In genomic region chr4:114598191-114599121, GRCh38 we compare ENCODE assay signal across 8 cellular contexts. TPM values are rescaled to one million over a fixed set of nuclear protein-coding genes. Genes with fewer than 3 reads are reported as not detected.
DNase-seq lines count a peak whose midpoint lies in the region; ATAC-seq, FAIRE-seq and TF ChIP-seq lines count a peak whose summit lies in the region.

A gene with protein sequence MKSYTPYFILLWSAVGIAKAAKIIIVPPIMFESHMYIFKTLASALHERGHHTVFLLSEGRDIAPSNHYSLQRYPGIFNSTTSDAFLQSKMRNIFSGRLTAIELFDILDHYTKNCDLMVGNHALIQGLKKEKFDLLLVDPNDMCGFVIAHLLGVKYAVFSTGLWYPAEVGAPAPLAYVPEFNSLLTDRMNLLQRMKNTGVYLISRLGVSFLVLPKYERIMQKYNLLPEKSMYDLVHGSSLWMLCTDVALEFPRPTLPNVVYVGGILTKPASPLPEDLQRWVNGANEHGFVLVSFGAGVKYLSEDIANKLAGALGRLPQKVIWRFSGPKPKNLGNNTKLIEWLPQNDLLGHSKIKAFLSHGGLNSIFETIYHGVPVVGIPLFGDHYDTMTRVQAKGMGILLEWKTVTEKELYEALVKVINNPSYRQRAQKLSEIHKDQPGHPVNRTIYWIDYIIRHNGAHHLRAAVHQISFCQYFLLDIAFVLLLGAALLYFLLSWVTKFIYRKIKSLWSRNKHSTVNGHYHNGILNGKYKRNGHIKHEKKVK (plus strand): TSS chr4:114598807. CDS start chr4:114622881, 24,074 bp downstream.

- DNase-seq in Caco-2 (peak; percentile 70 to 75), SHP77 treated with DMSO at 0.1 percent for 48 hours (lab: John Stamatoyannopoulos, UW) (peak; percentile 26), mammary epithelial cell (peak; percentile 32), keratinocyte (ENCODE audit: low read depth, low spot score) (no peak), spleen (peak; percentile 93)

- H3K27ac ChIP-seq in HUES6 (ENCODE audit: low read depth, low read length) (no peak within 1 kb of the TSS), mammary epithelial cell (ENCODE audit: insufficient read depth, low read depth, low read length) (no peak within 1 kb of the TSS), keratinocyte (ENCODE audit: control insufficient read depth, insufficient read depth, low read length) (no peak within 1 kb of the TSS), spleen (peak within 1 kb of the TSS; percentile 29 to 85 (median 72))

- no peak for FAIRE-seq in keratinocyte (lab: Jason Lieb, UNC)

- H2AFZ ChIP-seq in mammary epithelial cell (ENCODE audit: low read depth, low read length) (peak within 1 kb of the TSS; percentile 92), keratinocyte (ENCODE audit: control insufficient read depth, low read length) (peak within 1 kb of the TSS; percentile 82)

- peaks cover 4% of the 10 kb centered on the region for H3K27me3 Mint-ChIP-seq in Caco-2 (ENCODE audit: insufficient read depth, unreplicated experiment)

- H3K9me1 ChIP-seq in keratinocyte (ENCODE audit: control insufficient read depth, extremely low read depth, insufficient read depth, low read length): no peaks in the 10 kb centered on the region

- POLR2A ChIA-PET in Caco-2 (lab: Charles Lee): interaction anchor here (0.6 to 1.0 kb wide), 3 partner anchors 36 to 50 kb away, joined by 3 read pairs; no protein-coding TSS in a partner anchor

- in situ Hi-C loops in mammary epithelial cell (cut with MboI; ENCODE audit: low sequenced_read_pairs in 2 of 2): no loop called here

- peak in 1 of 3 donors; percentile 29 for TF ChIP-seq POLR2A in spleen (IDR thresholded peaks at IDR 0.05)

- H3K4me3 Mint-ChIP-seq in Caco-2 (ENCODE audit: unreplicated experiment): peak within 1 kb of the TSS; percentile 96

- 6% methylated on average over 11 of the region's 84 CpGs for WGBS in mammary epithelial cell (ENCODE audit: low coverage, missing lambda C conversion rate)
- 1 to 3% (median 1%) methylated on average over 44 to 83 of the region's 84 CpGs for WGBS in spleen, 5 donors

- H4K20me1 ChIP-seq in mammary epithelial cell (ENCODE audit: insufficient read depth, low read length) (no peaks in the 10 kb centered on the region), keratinocyte (ENCODE audit: control insufficient read depth, extremely low read depth, insufficient read depth, low read length) (no peaks in the 10 kb centered on the region)

- no peaks in the 10 kb centered on the region for H3K36me3 Mint-ChIP-seq in Caco-2 (ENCODE audit: insufficient read depth, unreplicated experiment)

- H3K4me1 ChIP-seq in Caco-2: 0 out of 2 replicates have a peak, but pooled peaks cover 3% of the 10 kb centered on the region
- H3K4me1 ChIP-seq in HUES6 (ENCODE audit: control insufficient read depth, insufficient read depth, low read length): peaks cover 3% of the 10 kb centered on the region; the same call in 1 of the 2 replicates
- peaks cover 13% of the 10 kb centered on the region for H3K4me1 ChIP-seq in mammary epithelial cell (ENCODE audit: insufficient read depth, low read length)
- peaks cover 7% of the 10 kb centered on the region for H3K4me1 ChIP-seq in keratinocyte (ENCODE audit: control insufficient read depth, extremely low read depth, insufficient read depth, low read length)
- H3K4me1 ChIP-seq in spleen: peaks cover 0 to 53% (median 32%) of the 10 kb centered on the region in 6 donors

- peak within 1 kb of the TSS; percentile 52 for H3K27ac Mint-ChIP-seq in Caco-2 (ENCODE audit: unreplicated experiment)

- CTCF ChIA-PET in Caco-2 (lab: Charles Lee): interaction anchor here (0.5 kb wide), 1 partner anchor 35 kb away, joined by 3 read pairs; no protein-coding TSS in a partner anchor
- CTCF ChIA-PET in mammary epithelial cell (lab: Charles Lee; ENCODE audit: low non-redundant PET): no interaction called here

- H3K27me3 ChIP-seq in Caco-2 (replicated peaks; ENCODE audit: control insufficient read depth, insufficient read depth, low read length) (no peaks in the 10 kb centered on the region), HUES6 (ENCODE audit: control insufficient read depth, insufficient read depth, low read length) (peaks cover 20% of the 10 kb centered on the region; the same call in 1 of the 2 replicates), mammary epithelial cell (ENCODE audit: insufficient read depth, low read length) (no peaks in the 10 kb centered on the region), keratinocyte (ENCODE audit: control insufficient read depth, extremely low read depth, insufficient read depth, low read length) (peaks cover 30% of the 10 kb centered on the region), spleen (replicated peaks in 1 of 7) (peaks cover 0 to 47% (median 29%) of the 10 kb centered on the region in 7 donors)

- BruUV-seq in Caco-2 (replicated peaks; lab: Mats Ljungman, UMichigan) (no TSS peak), mammary epithelial cell (replicated peaks; lab: Mats Ljungman, UMichigan) (no TSS peak)

- intact Hi-C loops in Caco-2 (cut with micrococcal nuclease; ENCODE audit: unreplicated experiment): loop anchor here (1.0 to 2.0 kb wide), 4 partner anchors 16 to 56 kb away; no protein-coding TSS in a partner anchor
- intact Hi-C loops in mammary epithelial cell (cut with micrococcal nuclease): no loop called here
- intact Hi-C loops in spleen (cut with DNase I; ENCODE audit: low total_unique reads): no loop called here

- H3K4me3 ChIP-seq in Caco-2 (ENCODE audit: low read depth, low read length) (peak within 1 kb of the TSS; percentile 77), HUES6 (ENCODE audit: low read depth, low read length) (peak within 1 kb of the TSS; percentile 97), mammary epithelial cell (replicated peaks in 1 of 3; ENCODE audit: insufficient read depth in 1 of 3, low read depth in 2 of 3, low read length in 3 of 3) (peak within 1 kb of the TSS; percentile 52 to 56 (median 56)), keratinocyte (ENCODE audit: control insufficient read depth in 2 of 3, extremely low read depth in 1 of 3, insufficient read depth in 2 of 3, low read depth in 1 of 3, low read length in 3 of 3) (peak within 1 kb of the TSS; percentile 24 to 67 (median 63)), spleen (peak within 1 kb of the TSS; percentile 37 to 77 (median 52))

- TF ChIP-seq CTCF in Caco-2 (IDR thresholded peaks at IDR 0.05; ENCODE audit: insufficient read depth in 1 of 2, low read depth in 1 of 2, low read length in 1 of 2, severe bottlenecking in 1 of 2, unreplicated experiment in 1 of 2) (no peak), mammary epithelial cell (conservative IDR thresholded peaks at IDR 0.05 in 1 of 2, IDR thresholded peaks at IDR 0.05 in 1 of 2; ENCODE audit: extremely low read depth in 1 of 2, insufficient read depth in 1 of 2, low read depth in 1 of 2, low read length in 2 of 2) (no peak), keratinocyte (optimal IDR thresholded peaks at IDR 0.05 in 1 of 3, IDR thresholded peaks at IDR 0.05 in 1 of 3, conservative IDR thresholded peaks at IDR 0.05 in 1 of 3; ENCODE audit: extremely low read depth in 1 of 3, insufficient read depth in 2 of 3, low read length in 3 of 3) (no peak), spleen (IDR thresholded peaks at IDR 0.05 in 8 of 11, conservative IDR thresholded peaks at IDR 0.05 in 3 of 11) (no peak)

- dilution Hi-C loops in mammary epithelial cell (cut with HindIII; ENCODE audit: low sequenced_read_pairs) (no loop called here), keratinocyte (cut with MboI; ENCODE audit: extremely low pct_ligation_motif_present, low sequenced_read_pairs) (no loop called here)

- H3K9me3 ChIP-seq in Caco-2 (no peaks in the 10 kb centered on the region), HUES6 (ENCODE audit: control insufficient read depth, insufficient read depth, low read depth, low read length) (peaks cover 14% of the 10 kb centered on the region; the same call in 1 of the 2 replicates), mammary epithelial cell (replicated peaks; ENCODE audit: insufficient read depth, low read length) (no peaks in the 10 kb centered on the region), keratinocyte (ENCODE audit: control insufficient read depth, low read depth, low read length) (no peaks in the 10 kb centered on the region), spleen (no peaks in the 10 kb centered on the region)

- H3K4me2 ChIP-seq in mammary epithelial cell (ENCODE audit: insufficient read depth, low read depth, low read length) (peak within 1 kb of the TSS; percentile 93), keratinocyte (ENCODE audit: control insufficient read depth, extremely low read depth, insufficient read depth, low read depth, low read length) (peak within 1 kb of the TSS; percentile 78)

- H3K36me3 ChIP-seq in Caco-2 (ENCODE audit: control insufficient read depth, insufficient read depth, low read length) (no peaks in the 10 kb centered on the region), HUES6 (ENCODE audit: control insufficient read depth, insufficient read depth, low read length) (peaks cover 4% of the 10 kb centered on the region; the same call in 1 of the 2 replicates), mammary epithelial cell (ENCODE audit: insufficient read depth, low read length) (no peaks in the 10 kb centered on the region), keratinocyte (ENCODE audit: control insufficient read depth in 2 of 2, extremely low read depth in 1 of 2, insufficient read depth in 2 of 2, low read length in 2 of 2) (no peaks in the 10 kb centered on the region), spleen (no peaks in the 10 kb centered on the region)

- no peaks in the 10 kb centered on the region for H3K79me2 ChIP-seq in mammary epithelial cell (ENCODE audit: insufficient read depth, low read length)
- no peaks in the 10 kb centered on the region for H3K79me2 ChIP-seq in keratinocyte (ENCODE audit: control insufficient read depth, insufficient read depth, low read length)

- H3K9ac ChIP-seq in HUES6 (ENCODE audit: low read length) (peak within 1 kb of the TSS; percentile 76), mammary epithelial cell (ENCODE audit: insufficient read depth, low read length) (peak within 1 kb of the TSS; percentile 37), keratinocyte (ENCODE audit: control insufficient read depth, extremely low read depth, insufficient read depth, low read length) (no peak within 1 kb of the TSS)

- H3K9me3 Mint-ChIP-seq in Caco-2 (ENCODE audit: unreplicated experiment): no peaks in the 10 kb centered on the region

- H3K4me1 Mint-ChIP-seq in Caco-2 (ENCODE audit: low read depth, unreplicated experiment): peaks cover 8% of the 10 kb centered on the region

- peak; percentile 32 for ATAC-seq in GM21360 (IDR thresholded peaks at IDR 0.05; ENCODE audit: unreplicated experiment)
- ATAC-seq in HG03095 (IDR thresholded peaks at IDR 0.05; ENCODE audit: unreplicated experiment): no peak

RNA-seq across cellular contexts. Expression of the gene that starts here (rescaled TPM):
- total RNA-seq in Caco-2 (2022): 11.9 and 14.8 TPM in 2 replicates
- 10 to 100 TPM in 1 of 2 donors, under 1 TPM in 1; 0.68 to 14.2 TPM for total RNA-seq in mammary epithelial cell
- polyA plus RNA-seq in mammary epithelial cell: 1.9 TPM
- 4.2 TPM for polyA minus RNA-seq in mammary epithelial cell
- 0.93 to 2.4 TPM (median 1.7 TPM) in 3 replicates for polyA plus RNA-seq in keratinocyte
- polyA plus RNA-seq in keratinocyte (2011; ENCODE audit: low read depth): not detected
- 0.61 and 1.6 TPM in 2 replicates for polyA plus RNA-seq in keratinocyte (2011; cell fraction: cytosol; rRNA removed)
- polyA plus RNA-seq in keratinocyte (2011; cell fraction: nucleus; rRNA removed): 1.8 and 3.3 TPM in 2 replicates
- polyA plus RNA-seq in keratinocyte (2012; ENCODE audit: low replicate concordance): 1.9 TPM in 1 of 2 replicates, not detected in the other
- 1.4 to 3.9 TPM (median 2.3 TPM) in 3 replicates for polyA minus RNA-seq in keratinocyte
- polyA minus RNA-seq in keratinocyte (2011; cell fraction: cytosol; rRNA and poly(A)+ RNA removed): 3.3 TPM
- polyA minus RNA-seq in keratinocyte (2011; cell fraction: nucleus; rRNA and poly(A)+ RNA removed): 4.1 and 6.5 TPM in 2 replicates
- total RNA-seq in spleen: 1 to 10 TPM; 4.7 to 7.0 (median 6.6) TPM
- 1 to 10 TPM; 2.1 to 2.7 (median 2.2) TPM for polyA plus RNA-seq in spleen

Comparison
In these comparisons a context has a peak if more than half of its experiments do, and no peak if none do; other contexts are left out.
1. H3K27ac ChIP-seq: peak in spleen (8 of 8); none in HUES6 (single experiment), mammary epithelial cell (single experiment) and keratinocyte (single experiment).
2. Peak in every context shown above with its lines, with median percentiles within 50 percentile points of each other: H3K4me3 ChIP-seq.